Comparison of ENCODE assay signal across 1 cellular context in the genomic region with DNA sequence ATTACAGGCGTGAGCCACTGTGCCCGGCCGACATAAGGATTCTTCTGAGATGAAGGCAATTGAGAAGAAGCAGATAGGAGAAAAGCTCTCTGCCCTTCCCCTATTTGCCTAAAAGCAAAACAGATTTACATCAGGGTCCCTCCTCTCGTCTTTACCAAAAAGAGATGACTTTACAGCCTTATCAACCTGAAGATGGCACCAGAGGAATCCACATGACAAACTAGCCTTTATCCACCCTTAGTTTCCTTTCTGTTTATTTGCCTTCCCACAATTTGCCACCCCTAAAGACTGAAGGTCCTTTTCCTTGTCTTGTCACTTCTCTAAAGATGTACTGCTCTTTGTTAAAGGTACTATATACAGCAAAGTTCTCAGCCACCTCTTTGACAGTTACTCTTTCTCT.
TF ChIP-seq lines count a peak whose summit lies in the region.

No MANE protein-coding gene starts in this region.

TF ChIP-seq in H1, 55 proteins besides CTCF, POLR2A, EP300 and RAD21:
- TF ChIP-seq, protein P1, sequence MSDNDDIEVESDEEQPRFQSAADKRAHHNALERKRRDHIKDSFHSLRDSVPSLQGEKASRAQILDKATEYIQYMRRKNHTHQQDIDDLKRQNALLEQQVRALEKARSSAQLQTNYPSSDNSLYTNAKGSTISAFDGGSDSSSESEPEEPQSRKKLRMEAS (IDR thresholded peaks at IDR 0.05): no peak
- TF ChIP-seq JUND (IDR thresholded peaks at IDR 0.05; ENCODE audit: low read length): no peak
- TF ChIP-seq TEAD4 (IDR thresholded peaks at IDR 0.05; ENCODE audit: low read depth, low read length): no peak
- no peak for TF ChIP-seq USF2 (IDR thresholded peaks at IDR 0.05; ENCODE audit: low read length)
- TF ChIP-seq CBX8 (IDR thresholded peaks at IDR 0.05; ENCODE audit: borderline replicate concordance, low read depth, low read length): no peak
- TF ChIP-seq, protein P2, sequence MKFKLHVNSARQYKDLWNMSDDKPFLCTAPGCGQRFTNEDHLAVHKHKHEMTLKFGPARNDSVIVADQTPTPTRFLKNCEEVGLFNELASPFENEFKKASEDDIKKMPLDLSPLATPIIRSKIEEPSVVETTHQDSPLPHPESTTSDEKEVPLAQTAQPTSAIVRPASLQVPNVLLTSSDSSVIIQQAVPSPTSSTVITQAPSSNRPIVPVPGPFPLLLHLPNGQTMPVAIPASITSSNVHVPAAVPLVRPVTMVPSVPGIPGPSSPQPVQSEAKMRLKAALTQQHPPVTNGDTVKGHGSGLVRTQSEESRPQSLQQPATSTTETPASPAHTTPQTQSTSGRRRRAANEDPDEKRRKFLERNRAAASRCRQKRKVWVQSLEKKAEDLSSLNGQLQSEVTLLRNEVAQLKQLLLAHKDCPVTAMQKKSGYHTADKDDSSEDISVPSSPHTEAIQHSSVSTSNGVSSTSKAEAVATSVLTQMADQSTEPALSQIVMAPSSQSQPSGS (IDR thresholded peaks at IDR 0.05; ENCODE audit: low read length): no peak
- no peak for TF ChIP-seq CHD1 (IDR thresholded peaks at IDR 0.05; ENCODE audit: low read depth, low read length)
